17 cellular contexts compared by ENCODE assay signal in the genomic region with DNA sequence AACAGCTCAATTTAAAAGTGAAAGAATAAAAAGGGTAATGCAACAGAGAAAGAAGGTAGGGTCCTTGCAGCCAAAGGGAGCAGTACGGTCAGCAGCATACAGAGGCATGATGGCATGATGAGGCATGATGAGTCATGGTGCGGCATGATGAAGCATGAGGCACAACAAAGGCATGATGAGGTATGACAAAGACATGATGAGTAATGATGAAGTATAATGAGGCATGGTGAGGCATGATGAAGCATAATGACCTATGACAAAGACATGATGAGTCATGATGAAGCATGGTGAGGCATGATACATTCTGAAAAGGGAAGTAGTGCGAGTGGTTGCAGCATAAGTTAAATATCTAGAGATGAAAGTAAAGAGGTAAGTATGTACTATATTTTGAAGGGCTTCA.
A peak's percentile ranks its signal among the peaks of the same experiment; 100 is the strongest.
DNase-seq lines count a peak whose midpoint lies in the region; ATAC-seq, FAIRE-seq and TF ChIP-seq lines count a peak whose summit lies in the region.
"Had no signal": no experiment of that assay in that cellular context is flagged by ENCODE, and none has a peak within 500 bp of the region (broad histone marks: within the 10 kb centered on the region; RNA-seq: fewer than 3 reads in every experiment).

No MANE protein-coding gene starts in this region.

- H3K79me2 ChIP-seq in OCI-LY3 (ENCODE audit: low read length) = no peaks in the 10 kb centered on the region

- H3K9me3 ChIP-seq in OCI-LY3 (ENCODE audit: insufficient read depth, low read length) (no peaks in the 10 kb centered on the region), right cardiac atrium (ENCODE audit: control insufficient read depth, low read length) (no peaks in the 10 kb centered on the region)
- H3K9me3 ChIP-seq: suprapubic skin had no signal

- no peaks in the 10 kb centered on the region for H4K20me1 ChIP-seq in OCI-LY3 (ENCODE audit: insufficient read depth, low read length)

- H3K27ac ChIP-seq in OCI-LY3 (ENCODE audit: low read length) = peak overlapping the region; percentile 24
- H3K27ac ChIP-seq in right cardiac atrium (ENCODE audit: low read length) = no peak overlapping the region
- H3K27ac ChIP-seq: suprapubic skin had no signal

- H3K4me1 ChIP-seq in OCI-LY3 (ENCODE audit: low read length) (peaks cover 27% of the 10 kb centered on the region), right cardiac atrium (ENCODE audit: control insufficient read depth, insufficient read depth, low read length) (no peaks in the 10 kb centered on the region)
- H3K4me1 ChIP-seq: suprapubic skin had no signal

- peak; percentile 1 for DNase-seq in stimulated activated CD4-positive, alpha-beta T cell treated with anti-CD3 and anti-CD28 coated beads, Interleukin-4, amount 100 ng/mL, for 1 hour
- no peak for DNase-seq in stimulated activated CD4-positive, alpha-beta T cell treated with anti-CD3 and anti-CD28 coated beads, Interleukin-2, amount 100 ng/mL, for 24 hours
- DNase-seq in bronchial epithelial cell (ENCODE audit: low read depth) = peak; percentile 82
- DNase-seq in urothelium cell line (ENCODE audit: low spot score) = peak; percentile 12
- no peak for DNase-seq in NCI-H2029 treated with DMSO at 0.1 percent for 48 hours (lab: John Stamatoyannopoulos, UW)
- DNase-seq in cardiac septum (ENCODE audit: low spot score) = no peak
- DNase-seq in right cardiac atrium = no peak
- DNase-seq: amygdala; glutamatergic neuron; immature natural killer cell; NCI-H2081; stimulated activated CD4-positive, alpha-beta T cell treated with anti-CD3 and anti-CD28 coated beads, Interleukin-15, amount 100 ng/mL, for 24 hours; T-cell had no signal

- H3K4me3 ChIP-seq in OCI-LY3 (ENCODE audit: low read length) = 0 out of 2 replicates have a peak overlapping the region, but pooled peaks have one; percentile 13
- no peak overlapping the region for H3K4me3 ChIP-seq in bronchial epithelial cell (ENCODE audit: low read depth, low read length)
- H3K4me3 ChIP-seq in right cardiac atrium (ENCODE audit: low read length) = no peak overlapping the region
- H3K4me3 ChIP-seq: suprapubic skin had no signal

- peak overlapping the region; percentile 33 for H3K4me2 ChIP-seq in OCI-LY3 (ENCODE audit: low read length)

- FAIRE-seq in bronchial epithelial cell (lab: Jason Lieb, UNC) = peak; percentile 89
- FAIRE-seq in urothelium cell line (lab: Jason Lieb, UNC) = peak; percentile 95
- FAIRE-seq: colon, GM19239 had no signal

- TF ChIP-seq CTCF in OCI-LY3 (IDR thresholded peaks at IDR 0.05; ENCODE audit: low read depth, low read length) (no peak), bronchial epithelial cell (IDR thresholded peaks at IDR 0.05; ENCODE audit: insufficient read depth, low read length, severe bottlenecking) (no peak)

- ATAC-seq in right cardiac atrium = no peak
- ATAC-seq: T-cell had no signal

- H3K27me3 ChIP-seq in OCI-LY3 (ENCODE audit: low read depth, low read length) = no peaks in the 10 kb centered on the region
- no peaks in the 10 kb centered on the region for H3K27me3 ChIP-seq in bronchial epithelial cell (ENCODE audit: control insufficient read depth, insufficient read depth, low read length)
- no peaks in the 10 kb centered on the region for H3K27me3 ChIP-seq in right cardiac atrium (ENCODE audit: control insufficient read depth, insufficient read depth)
- H3K27me3 ChIP-seq: suprapubic skin had no signal

- no peaks in the 10 kb centered on the region for H3K36me3 ChIP-seq in OCI-LY3 (replicated peaks; ENCODE audit: low read depth, low read length)
- no peaks in the 10 kb centered on the region for H3K36me3 ChIP-seq in bronchial epithelial cell (ENCODE audit: control insufficient read depth, insufficient read depth, low read length)
- H3K36me3 ChIP-seq: suprapubic skin had no signal

- H3K9ac ChIP-seq in OCI-LY3 (ENCODE audit: low read length) = no peak overlapping the region

- no peak overlapping the region for H2AFZ ChIP-seq in OCI-LY3 (ENCODE audit: low read depth, low read length)

- intact Hi-C loops in cardiac septum (cut with DNase I) = no loop called here
- intact Hi-C loops in right cardiac atrium (cut with DNase I) = no loop called here

- WGBS in right cardiac atrium = 86% methylated on average over 3 of the region's 3 CpGs

Comparison
In these comparisons a context has a peak if more than half of its experiments do, and no peak if none do; other contexts are left out.
1. DNase-seq: peak in stimulated activated CD4-positive, alpha-beta T cell treated with anti-CD3 and anti-CD28 coated beads, Interleukin-4, amount 100 ng/mL, for 1 hour (single experiment), bronchial epithelial cell (single experiment) and urothelium cell line (single experiment); none in stimulated activated CD4-positive, alpha-beta T cell treated with anti-CD3 and anti-CD28 coated beads, Interleukin-2, amount 100 ng/mL, for 24 hours (0 of 2), NCI-H2029 treated with DMSO at 0.1 percent for 48 hours (single experiment), cardiac septum (single experiment) and right cardiac atrium (0 of 3).